Comparison of ENCODE assay signal across 1 cellular context in the genomic region with DNA sequence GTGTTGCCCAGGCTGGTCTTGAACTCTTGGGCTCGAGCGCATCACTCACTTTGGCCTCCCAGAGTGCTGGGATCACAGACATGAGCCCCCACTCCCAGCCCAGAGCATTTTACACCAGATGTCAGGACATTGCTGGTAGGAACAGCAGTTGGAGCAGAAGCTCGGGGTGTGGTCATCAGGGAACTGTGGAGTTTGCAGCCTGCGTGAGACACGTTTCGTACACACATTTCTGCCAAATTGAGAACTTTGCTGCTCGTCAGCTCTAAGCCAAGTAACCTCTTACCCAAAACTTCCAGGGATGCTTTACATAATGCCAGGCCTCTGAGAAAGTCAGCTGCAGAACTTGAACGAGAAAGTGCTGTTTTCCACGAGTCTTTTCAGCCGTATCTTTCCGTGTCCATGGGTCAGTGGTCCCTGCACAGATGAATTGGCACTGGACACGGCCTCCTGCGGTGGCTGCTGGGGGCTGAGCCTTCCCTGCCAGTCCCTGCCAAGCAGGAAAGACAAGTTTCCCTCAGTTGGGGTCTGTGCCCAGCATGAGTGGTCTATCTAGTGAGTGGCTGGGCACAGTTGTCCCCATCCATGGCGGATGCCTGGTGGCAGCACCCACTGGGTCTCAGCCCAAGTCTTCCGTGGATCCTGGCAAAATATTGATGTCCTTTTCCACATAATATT.
TF ChIP-seq lines count a peak whose summit lies in the region.

No MANE protein-coding gene starts in this region.

TF ChIP-seq in HepG2, 621 proteins besides CTCF, POLR2A, EP300 and RAD21:
- no peak for TF ChIP-seq HES4 (CRISPR knock-in tag; IDR thresholded peaks at IDR 0.05; ENCODE audit: borderline replicate concordance)
- TF ChIP-seq SP1 (IDR thresholded peaks at IDR 0.05), result no peak
- no peak for TF ChIP-seq SP1 (CRISPR knock-in tag; IDR thresholded peaks at IDR 0.05)
- TF ChIP-seq ZNF546 (CRISPR knock-in tag; conservative IDR thresholded peaks at IDR 0.05), result no peak
- TF ChIP-seq ZNF468 (CRISPR knock-in tag; IDR thresholded peaks at IDR 0.05), result no peak
- no peak for TF ChIP-seq PRDM15 (CRISPR knock-in tag; IDR thresholded peaks at IDR 0.05)
- TF ChIP-seq ZNF552 (CRISPR knock-in tag; IDR thresholded peaks at IDR 0.05; ENCODE audit: borderline replicate concordance), result no peak
- peak; percentile 49 for TF ChIP-seq RBM22 (optimal IDR thresholded peaks at IDR 0.05; ENCODE audit: low read length)
- no peak for TF ChIP-seq HNRNPH1 (optimal IDR thresholded peaks at IDR 0.05; ENCODE audit: low read depth, low read length)
